Comparison of ENCODE assay signal across 8 cellular contexts in genomic region chrX:154547245-154548027, GRCh38. TPM values are rescaled to one million over a fixed set of nuclear protein-coding genes. Genes with fewer than 3 reads are reported as not detected.
DNase-seq lines count a peak whose midpoint lies in the region; ATAC-seq and TF ChIP-seq lines count a peak whose summit lies in the region.

IKBKG (plus strand) TSS chrX:154547620; CDS start chrX:154552003, 4,383 bp downstream.

- no peak for TF ChIP-seq CTCF in AG10803 (conservative IDR thresholded peaks at IDR 0.05; ENCODE audit: low read length)

- H3K4me3 ChIP-seq in AG10803 (ENCODE audit: low read length), result peak within 1 kb of the TSS; percentile 80

- DNase-seq in AG10803 (ENCODE audit: low read depth), result peak; percentile 87
- DNase-seq in NCI-H460 (ENCODE audit: extremely low read depth, low read depth), result peak; percentile 89
- DNase-seq in activated CD4-positive, alpha-beta T cell treated with anti-CD3 and anti-CD28 coated beads for 1 hour, result peak; percentile 80
- peak; percentile 96 for DNase-seq in cerebellum (ENCODE audit: low spot score)
- peak; percentile 73 for DNase-seq in kidney glomerular epithelial cell (lab: John Stamatoyannopoulos, UW)
- DNase-seq in stimulated activated CD4-positive, alpha-beta T cell treated with anti-CD3 and anti-CD28 coated beads, Interleukin-15, amount 100 ng/mL, for 48 hours (ENCODE audit: low read depth in 2 of 2), result peak; percentile 78 to 82

- TF ChIP-seq POLR2A in GM19099 (IDR thresholded peaks at IDR 0.05; ENCODE audit: extremely low read depth, insufficient read length, low read depth), result peak; percentile 59

- ATAC-seq in HG03378 (IDR thresholded peaks at IDR 0.05; ENCODE audit: unreplicated experiment), result peak; percentile 76

RNA-seq across cellular contexts. Expression of gene IKBKG, which starts in this region (rescaled TPM):
- 33.2 and 37.9 TPM in 2 replicates for total RNA-seq in NCI-H460 (2014; rRNA removed; shearing (Covaris generic))
- 113 and 117 TPM in 2 replicates for polyA plus RNA-seq in NCI-H460 (2014; cell fraction: nucleus; rRNA removed)
- total RNA-seq in cerebellum, result 4.7 TPM

Comparison
In these comparisons a context has a peak if more than half of its experiments do, and no peak if none do; other contexts are left out.
1. Peak in every context shown above with its lines: DNase-seq, ATAC-seq and H3K4me3 ChIP-seq.